ENCODE assay signal across 1 cellular context in the genomic region with DNA sequence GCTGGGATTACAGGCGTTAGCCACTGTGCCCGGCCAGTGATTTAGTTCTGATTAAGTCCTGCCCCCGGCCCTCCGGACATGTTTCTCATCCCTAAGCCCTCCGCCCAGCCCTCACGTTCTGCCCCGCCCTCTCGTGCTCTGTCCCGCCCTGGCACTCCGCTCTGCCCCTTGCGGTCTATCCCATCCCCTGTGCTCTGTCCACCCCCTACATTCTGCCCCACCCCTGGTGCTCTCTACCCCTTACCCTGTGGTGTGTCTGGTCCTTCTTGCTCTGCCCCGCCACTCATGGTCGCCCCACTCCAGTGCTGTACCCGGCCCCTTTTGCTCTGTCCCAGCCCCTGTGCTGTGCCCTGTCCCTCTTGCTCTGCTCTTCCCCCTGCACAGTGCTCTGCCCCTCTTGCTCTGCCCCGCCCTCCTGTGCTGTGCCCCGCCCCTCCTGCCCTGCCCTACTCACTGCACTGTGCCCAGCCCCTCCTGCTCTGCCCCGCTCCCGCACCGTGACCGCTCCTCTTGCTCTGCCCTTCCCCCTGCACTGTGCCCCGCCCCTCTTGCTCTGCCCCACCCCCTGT.
TF ChIP-seq lines count a peak whose summit lies in the region.

No MANE protein-coding gene starts in this region.

TF ChIP-seq in Ishikawa, 13 proteins besides CTCF, POLR2A, EP300 and RAD21:
- TF ChIP-seq TAF1 (IDR thresholded peaks at IDR 0.05; ENCODE audit: low read depth) (no peak), CREB1 (IDR thresholded peaks at IDR 0.05; ENCODE audit: low read depth) (no peak), TEAD4 (IDR thresholded peaks at IDR 0.05) (no peak), EGR1 (IDR thresholded peaks at IDR 0.05) (0 out of 2 replicates have a peak, but pooled peaks have one; percentile 18)
